ENCODE assay signal across 8 cellular contexts in the genomic region with DNA sequence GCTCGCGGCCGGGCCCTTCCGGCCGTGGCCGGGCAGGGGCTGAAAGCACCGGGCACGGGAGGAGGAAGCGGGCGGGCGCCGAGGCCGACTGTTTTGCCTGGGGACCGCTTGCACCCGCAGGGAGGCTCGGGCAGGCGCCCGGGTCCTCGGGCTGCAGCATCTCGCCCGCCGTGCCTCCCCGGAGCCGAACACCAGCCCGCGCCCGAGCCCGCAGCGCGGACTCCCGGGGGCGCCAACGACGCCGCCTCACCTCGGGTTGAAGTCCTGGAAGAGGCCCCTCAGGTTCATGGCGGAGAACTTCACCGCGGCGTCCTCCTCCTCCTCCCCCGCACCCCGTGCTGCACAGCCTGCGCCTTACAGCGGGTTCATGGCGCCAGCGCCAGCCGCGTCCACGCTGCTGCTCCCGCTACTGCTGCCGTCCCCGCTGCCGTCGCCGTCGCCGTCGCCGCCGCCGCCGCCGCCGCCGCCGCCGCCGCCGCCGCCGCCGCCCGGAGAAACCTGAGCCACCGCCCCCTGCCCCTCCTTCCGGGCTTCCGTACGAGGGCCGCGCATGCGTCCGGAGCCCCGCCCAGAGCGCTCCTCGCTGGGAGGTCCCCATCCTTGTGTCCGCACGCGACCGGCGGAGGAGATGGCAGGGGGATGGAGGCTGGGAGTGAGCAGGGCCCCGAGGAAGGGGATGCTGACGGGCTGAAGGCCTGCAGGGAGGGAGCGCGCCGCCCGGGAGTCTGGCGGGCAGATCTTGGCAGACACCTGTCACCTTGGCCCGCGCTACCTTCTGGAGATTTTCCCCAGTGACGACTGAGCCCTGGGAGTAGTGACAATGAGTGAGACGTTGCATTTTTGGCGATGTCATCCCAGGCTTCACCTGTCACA. TPM values are rescaled to one million over a fixed set of nuclear protein-coding genes. Genes with fewer than 3 reads are reported as not detected.
DNase-seq lines count a peak whose midpoint lies in the region; ATAC-seq and TF ChIP-seq lines count a peak whose summit lies in the region.

A gene (minus strand): TSS at position 500 of the 873 bp plus-strand sequence. CDS start 212 bp downstream, at position 288.

- DNase-seq in NCI-H2227 treated with DMSO at 0.1 percent for 48 hours (lab: John Stamatoyannopoulos, UW) (peak; percentile 32), right lobe of liver (peak; percentile 73 to 79 (median 75))
- DNase-seq in activated CD4-positive, alpha-beta T cell treated with anti-CD3 and anti-CD28 coated beads, Interleukin-2, amount 10 ng/mL, durations not matched to agents 24 days and 14 days, result peak; percentile 93
- DNase-seq in stimulated activated CD4-positive, alpha-beta T cell treated with anti-CD3 and anti-CD28 coated beads, Interleukin-4, amount 100 ng/mL, for 4 hours, result peak; percentile 69 to 70

- H3K27ac ChIP-seq in ACC112 (ENCODE audit: low read depth, low read length) (no peak within 1 kb of the TSS), right lobe of liver (peak within 1 kb of the TSS; percentile 10 to 48 (median 29))

- 23% methylated on average over 21 of the region's 101 CpGs for WGBS in right lobe of liver (ENCODE audit: insufficient coverage, low coverage, low lambda C conversion rate, missing lambda C conversion rate)

- peaks cover 3% of the 10 kb centered on the region for H3K9me3 Mint-ChIP-seq in activated CD4-positive, alpha-beta T cell treated with anti-CD3 and anti-CD28 coated beads, Interleukin-2, amount 10 ng/mL, durations not matched to agents 24 days and 14 days
- no peaks in the 10 kb centered on the region for H3K9me3 Mint-ChIP-seq in dendritic cell treated with granulocyte-macrophage colony-stimulating factor and Interleukin-4, amounts not matched to agents 40 ng/mL and 50 ng/mL, for 4 days

- peaks cover 7% of the 10 kb centered on the region for H3K27me3 Mint-ChIP-seq in activated CD4-positive, alpha-beta T cell treated with anti-CD3 and anti-CD28 coated beads, Interleukin-2, amount 10 ng/mL, durations not matched to agents 24 days and 14 days
- H3K27me3 Mint-ChIP-seq in dendritic cell treated with granulocyte-macrophage colony-stimulating factor and Interleukin-4, amounts not matched to agents 40 ng/mL and 50 ng/mL, for 4 days, result peaks cover 7% of the 10 kb centered on the region

- H3K36me3 ChIP-seq in ACC112 (ENCODE audit: insufficient read depth, low read length), result no peaks in the 10 kb centered on the region
- H3K36me3 ChIP-seq in right lobe of liver, result no peaks in the 10 kb centered on the region

- peaks cover 10% of the 10 kb centered on the region for H3K4me1 ChIP-seq in ACC112 (ENCODE audit: control insufficient read depth, insufficient read depth, low read length, unreplicated experiment)
- H3K4me1 ChIP-seq in right lobe of liver, result no peaks in the 10 kb centered on the region

- H3K9me3 ChIP-seq in right lobe of liver, result no peaks in the 10 kb centered on the region

- peak within 1 kb of the TSS; percentile 86 for H3K27ac Mint-ChIP-seq in activated CD4-positive, alpha-beta T cell treated with anti-CD3 and anti-CD28 coated beads, Interleukin-2, amount 10 ng/mL, durations not matched to agents 24 days and 14 days
- H3K27ac Mint-ChIP-seq in dendritic cell treated with granulocyte-macrophage colony-stimulating factor and Interleukin-4, amounts not matched to agents 40 ng/mL and 50 ng/mL, for 4 days, result peak within 1 kb of the TSS; percentile 87

- H3K4me1 Mint-ChIP-seq in activated CD4-positive, alpha-beta T cell treated with anti-CD3 and anti-CD28 coated beads, Interleukin-2, amount 10 ng/mL, durations not matched to agents 24 days and 14 days, result peaks cover 21% of the 10 kb centered on the region
- peaks cover 27% of the 10 kb centered on the region for H3K4me1 Mint-ChIP-seq in dendritic cell treated with granulocyte-macrophage colony-stimulating factor and Interleukin-4, amounts not matched to agents 40 ng/mL and 50 ng/mL, for 4 days (ENCODE audit: low read depth)

- H2AFZ ChIP-seq in ACC112 (ENCODE audit: low read length, unreplicated experiment), result peak within 1 kb of the TSS; percentile 47

- H3K4me3 Mint-ChIP-seq in activated CD4-positive, alpha-beta T cell treated with anti-CD3 and anti-CD28 coated beads, Interleukin-2, amount 10 ng/mL, durations not matched to agents 24 days and 14 days, result peak within 1 kb of the TSS; percentile 95
- peak within 1 kb of the TSS; percentile 92 for H3K4me3 Mint-ChIP-seq in dendritic cell treated with granulocyte-macrophage colony-stimulating factor and Interleukin-4, amounts not matched to agents 40 ng/mL and 50 ng/mL, for 4 days

- H3K4me3 ChIP-seq in ACC112 (ENCODE audit: low read depth, low read length) (peak within 1 kb of the TSS; percentile 84), right lobe of liver (peak within 1 kb of the TSS; percentile 62 to 73 (median 67))

- intact Hi-C loops in activated CD4-positive, alpha-beta T cell treated with anti-CD3 and anti-CD28 coated beads, Interleukin-2, amount 10 ng/mL, durations not matched to agents 24 days and 14 days (cut with micrococcal nuclease), result no loop called here
- intact Hi-C loops in dendritic cell treated with granulocyte-macrophage colony-stimulating factor and Interleukin-4, amounts not matched to agents 40 ng/mL and 50 ng/mL, for 4 days (cut with micrococcal nuclease), result no loop called here
- intact Hi-C loops in right lobe of liver (cut with DNase I), result no loop called here

- peaks cover 6% of the 10 kb centered on the region for H3K36me3 Mint-ChIP-seq in activated CD4-positive, alpha-beta T cell treated with anti-CD3 and anti-CD28 coated beads, Interleukin-2, amount 10 ng/mL, durations not matched to agents 24 days and 14 days (ENCODE audit: low read depth)
- peaks cover 6% of the 10 kb centered on the region for H3K36me3 Mint-ChIP-seq in dendritic cell treated with granulocyte-macrophage colony-stimulating factor and Interleukin-4, amounts not matched to agents 40 ng/mL and 50 ng/mL, for 4 days (ENCODE audit: low read depth)

- no peak for TF ChIP-seq POLR2A in right lobe of liver (IDR thresholded peaks at IDR 0.05)

- ATAC-seq in GM18870 (IDR thresholded peaks at IDR 0.05; ENCODE audit: unreplicated experiment), result peak; percentile 52
- peak; percentile 85 for ATAC-seq in HG03108 (IDR thresholded peaks at IDR 0.05; ENCODE audit: unreplicated experiment)
- ATAC-seq in right lobe of liver, result peak; percentile 77 to 95 (median 82)

- H3K79me2 ChIP-seq in ACC112 (ENCODE audit: control insufficient read depth, insufficient read depth, low read length, unreplicated experiment), result peaks cover 32% of the 10 kb centered on the region

- H3K27me3 ChIP-seq in ACC112 (ENCODE audit: insufficient read depth, low read length), result peaks cover 12% of the 10 kb centered on the region; the same call in 1 of the 2 replicates
- H3K27me3 ChIP-seq in right lobe of liver, result no peaks in the 10 kb centered on the region

- TF ChIP-seq CTCF in right lobe of liver (IDR thresholded peaks at IDR 0.05), result no peak

RNA-seq across cellular contexts. Expression of the gene that starts here (rescaled TPM):
- 16.4 and 18.2 TPM in 2 replicates for total RNA-seq in activated CD4-positive, alpha-beta T cell treated with anti-CD3 and anti-CD28 coated beads, Interleukin-2, amount 10 ng/mL, durations not matched to agents 24 days and 14 days
- total RNA-seq in right lobe of liver, result 10 to 100 TPM in 2 of 6 experiments, 1 to 10 TPM in 4; 6.4 to 10.6 (median 7.4) TPM

Comparison
In these comparisons a context has a peak if more than half of its experiments do, and no peak if none do; other contexts are left out.
1. DNase-seq: peak in every context shown above with its lines; median percentile 93 in activated CD4-positive, alpha-beta T cell treated with anti-CD3 and anti-CD28 coated beads, Interleukin-2, amount 10 ng/mL, durations not matched to agents 24 days and 14 days; 75 in right lobe of liver; 70 in stimulated activated CD4-positive, alpha-beta T cell treated with anti-CD3 and anti-CD28 coated beads, Interleukin-4, amount 100 ng/mL, for 4 hours; 32 in NCI-H2227 treated with DMSO at 0.1 percent for 48 hours.